ENCODE assay signal across 14 cellular contexts in the genomic region with DNA sequence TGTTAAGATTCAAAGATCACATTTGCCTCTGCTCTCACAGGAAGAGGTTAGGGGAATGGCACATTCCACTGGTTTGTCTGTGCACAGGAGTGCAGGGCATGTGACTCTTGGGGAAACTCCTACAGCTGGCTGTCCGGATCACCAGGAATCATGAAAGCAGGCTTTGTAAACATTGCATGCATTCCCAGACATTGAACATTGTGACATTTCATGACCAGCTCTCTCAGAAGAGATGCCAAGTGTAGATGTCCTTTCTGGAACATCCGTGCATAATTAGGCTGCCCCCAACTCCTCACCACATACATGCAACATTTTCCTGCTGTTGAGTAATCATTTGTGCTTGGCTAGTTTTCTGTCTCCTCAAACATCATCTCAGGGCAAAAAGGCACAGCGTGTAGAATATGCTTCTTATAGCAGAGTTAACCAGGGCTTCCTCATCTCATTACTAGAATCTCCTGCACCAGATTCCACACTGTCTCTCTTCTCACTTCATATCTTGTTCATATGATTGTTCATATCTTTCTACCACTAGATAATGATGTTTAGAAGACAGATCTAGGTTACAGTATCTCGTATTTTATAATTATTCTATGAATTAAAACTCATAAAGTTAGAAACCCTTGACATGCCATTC.
DNase-seq lines count a peak whose midpoint lies in the region; ATAC-seq and TF ChIP-seq lines count a peak whose summit lies in the region.
"Had no signal": no experiment of that assay in that cellular context is flagged by ENCODE, and none has a peak within 500 bp of the region (broad histone marks: within the 10 kb centered on the region; RNA-seq: fewer than 3 reads in every experiment).

No MANE protein-coding gene starts in this region.

- no peak overlapping the region for H2BK120ac ChIP-seq in trophoblast cell (ENCODE audit: insufficient read depth, low read length, poor library complexity)

- H3K79me1 ChIP-seq in trophoblast cell (ENCODE audit: low read length) = no peaks in the 10 kb centered on the region

- no peaks in the 10 kb centered on the region for H3K27me3 ChIP-seq in trophoblast cell (ENCODE audit: insufficient read depth, low read length)
- H3K27me3 ChIP-seq: tibial nerve had no signal

- no peak overlapping the region for H3K18ac ChIP-seq in trophoblast cell (ENCODE audit: low read length)

- H3K4me3 ChIP-seq in fibroblast of mammary gland (ENCODE audit: control insufficient read depth, low read depth, low read length) = no peak overlapping the region
- H3K4me3 ChIP-seq in trophoblast cell (ENCODE audit: low read depth, low read length) = no peak overlapping the region
- H3K4me3 ChIP-seq: tibial nerve had no signal

- no peak overlapping the region for H2AFZ ChIP-seq in trophoblast cell (ENCODE audit: insufficient read depth, low read length, poor library complexity)

- H2BK12ac ChIP-seq in trophoblast cell (ENCODE audit: low read length) = no peak overlapping the region

- POLR2A ChIA-PET in RWPE1 (lab: Yijun Ruan, JAX; ENCODE audit: low non-redundant PET) = no interaction called here

- no peak for TF ChIP-seq CTCF in RWPE1 (conservative IDR thresholded peaks at IDR 0.05; ENCODE audit: low read depth)
- no peak for TF ChIP-seq CTCF in fibroblast of mammary gland (conservative IDR thresholded peaks at IDR 0.05; ENCODE audit: control insufficient read depth, insufficient read depth, low read depth, low read length)

- H3K36me3 Mint-ChIP-seq in activated T-helper 17 cell treated with anti-CD3 and anti-CD28 coated beads, Interleukin-2, amount 50 U/mL, for 72 hours (ENCODE audit: low read depth) = no peaks in the 10 kb centered on the region

- no peak overlapping the region for H4K8ac ChIP-seq in trophoblast cell (ENCODE audit: low read depth, low read length)

- H4K91ac ChIP-seq in trophoblast cell (ENCODE audit: low read depth, low read length) = no peak overlapping the region

- H3K23ac ChIP-seq in trophoblast cell (ENCODE audit: low read length) = no peak overlapping the region

- H3K27ac ChIP-seq in RWPE1 (no peak overlapping the region), trophoblast cell (ENCODE audit: low read depth, low read length) (peak overlapping the region; percentile 0)

- H3K9me3 Mint-ChIP-seq in activated T-helper 17 cell treated with anti-CD3 and anti-CD28 coated beads, Interleukin-2, amount 50 U/mL, for 72 hours = peaks cover 7% of the 10 kb centered on the region

- no peaks in the 10 kb centered on the region for H3K36me3 ChIP-seq in trophoblast cell (ENCODE audit: control insufficient read depth in 1 of 2, insufficient read depth in 2 of 2, low read length in 2 of 2)
- H3K36me3 ChIP-seq: tibial nerve had no signal

- no peak overlapping the region for H3K4me3 Mint-ChIP-seq in activated T-helper 17 cell treated with anti-CD3 and anti-CD28 coated beads, Interleukin-2, amount 50 U/mL, for 72 hours

- peaks cover 7% of the 10 kb centered on the region for H3K9me3 ChIP-seq in trophoblast cell (ENCODE audit: insufficient read depth, low read depth, low read length)

- peak; percentile 100 for DNase-seq in EH (ENCODE audit: low read depth)
- DNase-seq in RWPE1 (ENCODE audit: low spot score) = peak; percentile 55
- DNase-seq in fibroblast of mammary gland (ENCODE audit: low read depth) = peak; percentile 96
- peak; percentile 25 to 33 for DNase-seq in trophoblast cell
- DNase-seq in activated gamma-delta T cell treated with Interleukin-2 at 50 U/mL for 16 hours = no peak
- DNase-seq in NCI-H510A (lab: John Stamatoyannopoulos, UW) = no peak
- DNase-seq: DMS79 treated with DMSO at 0.1 percent for 48 hours; KG1; NCI-H82; stimulated activated CD4-positive, alpha-beta T cell treated with anti-CD3 and anti-CD28 coated beads, Interleukin-4, amount 100 ng/mL, for 4 hours had no signal

- no peak overlapping the region for H3K9ac ChIP-seq in trophoblast cell (ENCODE audit: low read length)

- no peak for ATAC-seq in GM21447 (IDR thresholded peaks at IDR 0.05; ENCODE audit: unreplicated experiment)
- no peak for ATAC-seq in activated T-helper 17 cell treated with anti-CD3 and anti-CD28 coated beads, Interleukin-2, amount 50 U/mL, for 72 hours (replicated peaks)
- ATAC-seq: activated CD4-positive, CD25-positive, alpha-beta regulatory T cell treated with anti-CD3 and anti-CD28 coated beads, Interleukin-2, amount 50 U/mL, for 24 hours had no signal

- H3K4me1 Mint-ChIP-seq in activated T-helper 17 cell treated with anti-CD3 and anti-CD28 coated beads, Interleukin-2, amount 50 U/mL, for 72 hours = no peaks in the 10 kb centered on the region

- H3K4me1 ChIP-seq in trophoblast cell (ENCODE audit: control insufficient read depth in 1 of 2, insufficient read depth in 2 of 2, low read length in 2 of 2) = no peaks in the 10 kb centered on the region

- peaks cover 18% of the 10 kb centered on the region for H3K27me3 Mint-ChIP-seq in activated T-helper 17 cell treated with anti-CD3 and anti-CD28 coated beads, Interleukin-2, amount 50 U/mL, for 72 hours

- no peak overlapping the region for H3K14ac ChIP-seq in trophoblast cell (ENCODE audit: low read length)

- WGBS in trophoblast cell (ENCODE audit: extremely low coverage, insufficient coverage, insufficient read length) = no CpG with 5 or more reads among the region's 4 CpGs

- H3K27ac Mint-ChIP-seq in activated T-helper 17 cell treated with anti-CD3 and anti-CD28 coated beads, Interleukin-2, amount 50 U/mL, for 72 hours = no peak overlapping the region

- no peak overlapping the region for H2AK5ac ChIP-seq in trophoblast cell (ENCODE audit: low read length)

- no peaks in the 10 kb centered on the region for H3K79me2 ChIP-seq in trophoblast cell (ENCODE audit: control insufficient read depth, insufficient read depth, low read length, poor library complexity)

- H3K4me2 ChIP-seq in trophoblast cell (ENCODE audit: low read length) = no peak overlapping the region

- H4K12ac ChIP-seq in trophoblast cell (ENCODE audit: low read depth, low read length) = no peak overlapping the region

- CTCF ChIA-PET in RWPE1 (lab: Yijun Ruan, JAX) = no interaction called here

- H3K4ac ChIP-seq in trophoblast cell (ENCODE audit: low read depth, low read length) = no peak overlapping the region

- no peak overlapping the region for H2BK5ac ChIP-seq in trophoblast cell (ENCODE audit: low read depth, low read length, poor library complexity)

Comparison
In these comparisons a context has a peak if more than half of its experiments do, and no peak if none do; other contexts are left out.
1. DNase-seq: peak in EH (single experiment), RWPE1 (single experiment), fibroblast of mammary gland (single experiment) and trophoblast cell (2 of 2); none in activated gamma-delta T cell treated with Interleukin-2 at 50 U/mL for 16 hours (single experiment) and NCI-H510A (single experiment).